In the genomic region with DNA sequence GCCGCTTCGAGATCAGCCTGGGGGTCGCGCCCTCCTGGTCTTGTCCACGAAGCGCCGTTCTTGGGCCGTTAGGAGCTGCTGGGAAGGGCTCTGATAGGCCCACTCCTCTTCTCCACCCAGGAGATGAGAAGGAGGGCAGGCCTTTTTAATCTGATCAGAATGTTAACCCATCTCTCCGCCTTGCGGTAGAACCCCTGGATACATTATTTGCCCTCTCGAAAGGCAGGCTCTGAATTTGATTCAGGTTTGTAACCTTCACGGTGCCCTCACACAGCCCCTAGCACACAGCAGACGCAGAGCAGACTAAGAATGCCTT, we compare ENCODE assay signal across 8 cellular contexts. TPM values are rescaled to one million over a fixed set of nuclear protein-coding genes. Genes with fewer than 3 reads are reported as not detected.
DNase-seq lines count a peak whose midpoint lies in the region; ATAC-seq and TF ChIP-seq lines count a peak whose summit lies in the region.

TSS of gene CCDC83 (plus strand) at position 43 of the 316 bp plus-strand sequence. CDS start 9,741 bp downstream, outside the sequence.

- CTCF ChIA-PET in CD4-positive, alpha-beta T cell (lab: Charles Lee): interaction anchor here (0.6 to 2.3 kb wide), 56 partner anchors 8 to 438 kb away, joined by 3 to 21 read pairs (median 4); partner anchors contain the start of genes CCDC89, CREBZF and TMEM126B

- no peak for ATAC-seq in CD4-positive, alpha-beta T cell (ENCODE audit: poor library complexity)

- no peak for TF ChIP-seq CTCF in CD4-positive, alpha-beta T cell (IDR thresholded peaks at IDR 0.05)
- TF ChIP-seq CTCF in Peyer's patch (IDR thresholded peaks at IDR 0.05): no peak
- no peak for TF ChIP-seq CTCF in epithelial cell of esophagus (IDR thresholded peaks at IDR 0.05; ENCODE audit: insufficient read depth, low read depth, low read length, missing control alignments)
- TF ChIP-seq CTCF in neural progenitor cell (IDR thresholded peaks at IDR 0.05): no peak

- TF ChIP-seq POLR2A in Peyer's patch (IDR thresholded peaks at IDR 0.05): no peak

- no peaks in the 10 kb centered on the region for H4K20me1 ChIP-seq in neural progenitor cell (ENCODE audit: low read depth)

- no peaks in the 10 kb centered on the region for H3K27me3 Mint-ChIP-seq in CD4-positive, alpha-beta T cell
- peaks cover 3% of the 10 kb centered on the region for H3K27me3 Mint-ChIP-seq in neural progenitor cell (ENCODE audit: insufficient read depth, low read depth)

- peak within 1 kb of the TSS; percentile 97 for H2AFZ ChIP-seq in neural progenitor cell (replicated peaks)

- H3K27ac ChIP-seq in CD4-positive, alpha-beta T cell (ENCODE audit: low read depth, low read length): peak within 1 kb of the TSS; percentile 75
- H3K27ac ChIP-seq in Peyer's patch (peak within 1 kb of the TSS; percentile 76 to 80 (median 78)), neural progenitor cell (peak within 1 kb of the TSS; percentile 52)

- H3K9me3 ChIP-seq in CD4-positive, alpha-beta T cell (ENCODE audit: control insufficient read depth, low read length): no peaks in the 10 kb centered on the region
- H3K9me3 ChIP-seq in Peyer's patch (no peaks in the 10 kb centered on the region), neural progenitor cell (ENCODE audit: low read depth) (peaks cover 9% of the 10 kb centered on the region)

- H3F3A ChIP-seq in neural progenitor cell (ENCODE audit: low read depth): peaks cover 10% of the 10 kb centered on the region

- no peaks in the 10 kb centered on the region for H3K9me3 Mint-ChIP-seq in CD4-positive, alpha-beta T cell
- peaks cover 13% of the 10 kb centered on the region for H3K9me3 Mint-ChIP-seq in neural progenitor cell

- H3K4me3 Mint-ChIP-seq in CD4-positive, alpha-beta T cell: peak within 1 kb of the TSS; percentile 91
- H3K4me3 Mint-ChIP-seq in neural progenitor cell: peak within 1 kb of the TSS; percentile 78

- no peak within 1 kb of the TSS for H3K9ac ChIP-seq in neural progenitor cell

- H3K27ac Mint-ChIP-seq in CD4-positive, alpha-beta T cell: peak within 1 kb of the TSS; percentile 93
- H3K27ac Mint-ChIP-seq in neural progenitor cell: peak within 1 kb of the TSS; percentile 93

- peaks cover 13% of the 10 kb centered on the region for H3K4me1 Mint-ChIP-seq in CD4-positive, alpha-beta T cell (ENCODE audit: low read depth)
- peaks cover 13% of the 10 kb centered on the region for H3K4me1 Mint-ChIP-seq in neural progenitor cell

- intact Hi-C loops in CD4-positive, alpha-beta T cell (cut with DNase I, micrococcal nuclease): loop anchor here (1.0 to 10.0 kb wide), 13 partner anchors 32 to 964 kb away; no protein-coding TSS in a partner anchor

- peaks cover 0 to 5% (median 0%) of the 10 kb centered on the region in 4 donors for H3K4me1 ChIP-seq in Peyer's patch
- peaks cover 7% of the 10 kb centered on the region for H3K4me1 ChIP-seq in neural progenitor cell

- DNase-seq in CD4-positive, alpha-beta T cell: no peak
- DNase-seq in Peyer's patch (no peak), epithelial cell of esophagus (ENCODE audit: low read depth) (no peak), neural progenitor cell (ENCODE audit: low spot score) (no peak), cerebellar cortex (ENCODE audit: low spot score) (no peak), T-helper 9 cell (no peak), NCI-H1048 (lab: John Stamatoyannopoulos, UW) (no peak), NK-92 (lab: John Stamatoyannopoulos, UW; ENCODE audit: unreplicated experiment) (no peak)

- POLR2A ChIA-PET in CD4-positive, alpha-beta T cell (lab: Charles Lee): interaction anchor here (0.8 to 2.2 kb wide), 13 partner anchors 8 to 347 kb away, joined by 3 to 23 read pairs (median 5); partner anchors contain the start of genes CREBZF, DLG2, PICALM and SYTL2

- no peaks in the 10 kb centered on the region for H3K27me3 ChIP-seq in CD4-positive, alpha-beta T cell (ENCODE audit: control insufficient read depth, insufficient read depth, low read length)
- H3K27me3 ChIP-seq in Peyer's patch (no peaks in the 10 kb centered on the region), neural progenitor cell (no peaks in the 10 kb centered on the region)

- peak within 1 kb of the TSS; percentile 71 for H3K4me2 ChIP-seq in neural progenitor cell

- H3K36me3 ChIP-seq in Peyer's patch (no peaks in the 10 kb centered on the region), neural progenitor cell (no peaks in the 10 kb centered on the region)

- H3K4me3 ChIP-seq in Peyer's patch: peak within 1 kb of the TSS; percentile 47 to 59 (median 56)
- H3K4me3 ChIP-seq in epithelial cell of esophagus (ENCODE audit: low read length): peak within 1 kb of the TSS; percentile 53
- peak within 1 kb of the TSS; percentile 40 for H3K4me3 ChIP-seq in neural progenitor cell

- peaks cover 7% of the 10 kb centered on the region for H3K36me3 Mint-ChIP-seq in CD4-positive, alpha-beta T cell (ENCODE audit: low read depth)
- H3K36me3 Mint-ChIP-seq in neural progenitor cell: peaks cover 4% of the 10 kb centered on the region

- H3K79me2 ChIP-seq in neural progenitor cell (ENCODE audit: low read depth): no peaks in the 10 kb centered on the region

RNA-seq across cellular contexts. Expression of gene CCDC83, which starts in this region (rescaled TPM):
- not detected for total RNA-seq in CD4-positive, alpha-beta T cell
- total RNA-seq in Peyer's patch (not detected), neural progenitor cell (ENCODE audit: low replicate concordance) (0.06 TPM in 1 of 2 replicates, not detected in the other)
